In genomic region chrX:53256446-53257041, GRCh38 we compare ENCODE assay signal across 22 cellular contexts. TPM values are rescaled to one million over a fixed set of nuclear protein-coding genes. Genes with fewer than 3 reads are reported as not detected.
DNase-seq lines count a peak whose midpoint lies in the region; ATAC-seq and TF ChIP-seq lines count a peak whose summit lies in the region.
"Had no signal": no experiment of that assay in that cellular context is flagged by ENCODE, and none has a peak within 500 bp of the region (broad histone marks: within the 10 kb centered on the region; RNA-seq: fewer than 3 reads in every experiment).

No MANE protein-coding gene starts in this region.

- H3K27ac ChIP-seq in HUES6 (ENCODE audit: low read depth, low read length): no peak overlapping the region
- H3K27ac ChIP-seq: hepatocyte, HL-60, pancreas, right lobe of liver had no signal

- H3K36me3 Mint-ChIP-seq in activated naive CD4-positive, alpha-beta T cell treated with anti-CD3 and anti-CD28 coated beads for 36 hours (ENCODE audit: low read depth): no peaks in the 10 kb centered on the region
- H3K36me3 Mint-ChIP-seq: IgD-negative memory B cell, naive B cell had no signal

- in situ Hi-C loops in G401 (cut with HindIII; ENCODE audit: low sequenced_read_pairs): no loop called here

- peaks cover 12% of the 10 kb centered on the region; the same call in 1 of the 2 replicates for H3K36me3 ChIP-seq in HUES6 (ENCODE audit: control insufficient read depth, insufficient read depth, low read length)
- H3K36me3 ChIP-seq in mucosa of descending colon (ENCODE audit: low read depth): no peaks in the 10 kb centered on the region
- H3K36me3 ChIP-seq: pancreas, right lobe of liver had no signal

- no peak overlapping the region for H3K27ac Mint-ChIP-seq in activated naive CD4-positive, alpha-beta T cell treated with anti-CD3 and anti-CD28 coated beads for 36 hours
- H3K27ac Mint-ChIP-seq: dendritic cell treated with granulocyte-macrophage colony-stimulating factor and Interleukin-4, amounts not matched to agents 40 ng/mL and 50 ng/mL, for 4 days; IgD-negative memory B cell; naive B cell; T-helper 1 cell treated with Interleukin-12 subunit alpha and Interleukin-12 subunit beta and Interleukin-4 antibody, amounts not matched to agents 30 μg/mL and 1 μg/mL, for 36 hours had no signal

- no peak overlapping the region for H3K4me3 Mint-ChIP-seq in activated naive CD4-positive, alpha-beta T cell treated with anti-CD3 and anti-CD28 coated beads for 36 hours
- H3K4me3 Mint-ChIP-seq: dendritic cell treated with granulocyte-macrophage colony-stimulating factor and Interleukin-4, amounts not matched to agents 40 ng/mL and 50 ng/mL, for 4 days; IgD-negative memory B cell; naive B cell; T-helper 1 cell treated with Interleukin-12 subunit alpha and Interleukin-12 subunit beta and Interleukin-4 antibody, amounts not matched to agents 30 μg/mL and 1 μg/mL, for 36 hours had no signal

- H3K9me3 Mint-ChIP-seq in activated naive CD4-positive, alpha-beta T cell treated with anti-CD3 and anti-CD28 coated beads for 36 hours: no peaks in the 10 kb centered on the region
- H3K9me3 Mint-ChIP-seq: dendritic cell treated with granulocyte-macrophage colony-stimulating factor and Interleukin-4, amounts not matched to agents 40 ng/mL and 50 ng/mL, for 4 days; T-helper 1 cell treated with Interleukin-12 subunit alpha and Interleukin-12 subunit beta and Interleukin-4 antibody, amounts not matched to agents 30 μg/mL and 1 μg/mL, for 36 hours had no signal

- peaks cover 3% of the 10 kb centered on the region for H3K4me1 Mint-ChIP-seq in activated naive CD4-positive, alpha-beta T cell treated with anti-CD3 and anti-CD28 coated beads for 36 hours (ENCODE audit: low read depth)

- no peaks in the 10 kb centered on the region for H3K27me3 ChIP-seq in HUES6 (ENCODE audit: control insufficient read depth, insufficient read depth, low read length)
- H3K27me3 ChIP-seq: hepatocyte, pancreas, right lobe of liver had no signal

- TF ChIP-seq CTCF in mucosa of descending colon (IDR thresholded peaks at IDR 0.05): no peak

- H3K4me3 ChIP-seq in HUES6 (ENCODE audit: low read depth, low read length): peak overlapping the region; percentile 39
- no peak overlapping the region for H3K4me3 ChIP-seq in mucosa of descending colon
- H3K4me3 ChIP-seq: hepatocyte, pancreas, right lobe of liver had no signal

- peak overlapping the region; percentile 2 for H3K9ac ChIP-seq in HUES6 (ENCODE audit: low read length)

- DNase-seq in G401 (ENCODE audit: low spot score): peak; percentile 55
- DNase-seq in cerebellum (ENCODE audit: low spot score): peak; percentile 51
- no peak for DNase-seq in mucosa of descending colon
- DNase-seq in NCI-H2196 treated with DMSO at 0.1 percent for 48 hours (lab: John Stamatoyannopoulos, UW; ENCODE audit: unreplicated experiment): no peak
- no peak for DNase-seq in COLO668 (lab: John Stamatoyannopoulos, UW; ENCODE audit: unreplicated experiment)
- no peak for DNase-seq in activated naive CD4-positive, alpha-beta T cell treated with anti-CD3 and anti-CD28 coated beads for 36 hours
- no peak for DNase-seq in activated naive CD4-positive, alpha-beta T cell treated with anti-CD3 and anti-CD28 coated beads, Interleukin-2, amount 50 U/mL, for 16 hours
- DNase-seq: activated CD4-positive, alpha-beta T cell treated with anti-CD3 and anti-CD28 coated beads, Interleukin-2, amount 50 U/mL, for 1 hour; activated CD8-positive, alpha-beta memory T cell treated with anti-CD3 and anti-CD28 coated beads, Interleukin-2, amount 50 U/mL, for 4 hours; AML-193; MM.1S; naive B cell; NCI-H2081 treated with DMSO at 0.1 percent for 48 hours; pancreas; right lobe of liver; SHP77 had no signal

- intact Hi-C loops in mucosa of descending colon (cut with DNase I, micrococcal nuclease): no loop called here
- intact Hi-C loops in activated naive CD4-positive, alpha-beta T cell treated with anti-CD3 and anti-CD28 coated beads for 36 hours (cut with micrococcal nuclease): no loop called here

- H3K27me3 Mint-ChIP-seq in activated naive CD4-positive, alpha-beta T cell treated with anti-CD3 and anti-CD28 coated beads for 36 hours (ENCODE audit: low read depth): no peaks in the 10 kb centered on the region

- H3K4me1 ChIP-seq in HUES6 (ENCODE audit: control insufficient read depth, insufficient read depth, low read length) (peaks cover 18% of the 10 kb centered on the region), mucosa of descending colon (ENCODE audit: low read depth) (no peaks in the 10 kb centered on the region)
- H3K4me1 ChIP-seq: pancreas, right lobe of liver had no signal

- no peaks in the 10 kb centered on the region for H3K9me3 ChIP-seq in HUES6 (ENCODE audit: control insufficient read depth, insufficient read depth, low read depth, low read length)
- H3K9me3 ChIP-seq in mucosa of descending colon: no peaks in the 10 kb centered on the region
- H3K9me3 ChIP-seq: pancreas, right lobe of liver had no signal

- CTCF ChIA-PET in activated naive CD4-positive, alpha-beta T cell treated with anti-CD3 and anti-CD28 coated beads for 36 hours (lab: Charles Lee): interaction anchor here (1.2 kb wide), 1 partner anchor 226 kb away, joined by 3 read pairs; no protein-coding TSS in a partner anchor

- peak; percentile 30 for ATAC-seq in mucosa of descending colon

RNA-seq across cellular contexts. Expression of gene IQSEC2, which starts 24.8 kb away (rescaled TPM):
- 16.0 and 18.4 TPM in 2 replicates for total RNA-seq in G401 (2014; rRNA removed; shearing (Covaris generic))
- total RNA-seq in cerebellum: 10.9 TPM
- total RNA-seq in mucosa of descending colon: 10 to 100 TPM; 28.0 to 39.3 (median 30.9) TPM
- total RNA-seq in activated naive CD4-positive, alpha-beta T cell treated with anti-CD3 and anti-CD28 coated beads for 36 hours: under 1 TPM; 0.20 to 0.48 TPM

RNA-seq across cellular contexts. Expression of gene KDM5C, which starts 31.5 kb away (rescaled TPM):
- total RNA-seq in G401 (2014; rRNA removed; shearing (Covaris generic)): 69.8 and 76.3 TPM in 2 replicates
- total RNA-seq in cerebellum (105 TPM), mucosa of descending colon (100 to 1,000 TPM in 1 of 3 donors, 10 to 100 TPM in 2; 74.5 to 109 (median 80.2) TPM)
- total RNA-seq in activated naive CD4-positive, alpha-beta T cell treated with anti-CD3 and anti-CD28 coated beads for 36 hours: 10 to 100 TPM; 67.4 to 68.2 TPM

Comparison
In these comparisons a context has a peak if more than half of its experiments do, and no peak if none do; other contexts are left out.
1. DNase-seq: peak in G401 (single experiment) and cerebellum (single experiment); none in mucosa of descending colon (0 of 3), NCI-H2196 treated with DMSO at 0.1 percent for 48 hours (single experiment), COLO668 (single experiment), activated naive CD4-positive, alpha-beta T cell treated with anti-CD3 and anti-CD28 coated beads for 36 hours (single experiment) and activated naive CD4-positive, alpha-beta T cell treated with anti-CD3 and anti-CD28 coated beads, Interleukin-2, amount 50 U/mL, for 16 hours (single experiment).